Comparison of ENCODE assay signal across 8 cellular contexts in genomic region chr18:72086421-72086820, GRCh38.
A peak's percentile ranks its signal among the peaks of the same experiment; 100 is the strongest.
DNase-seq lines count a peak whose midpoint lies in the region; ATAC-seq and TF ChIP-seq lines count a peak whose summit lies in the region.

No MANE protein-coding gene starts in this region.

- H3K27ac ChIP-seq in 22Rv1 = no peak overlapping the region

- DNase-seq in NCI-H82 treated with DMSO at 0.1 percent for 48 hours (lab: John Stamatoyannopoulos, UW; ENCODE audit: unreplicated experiment) = peak; percentile 10
- DNase-seq in fibroblast of peridontal ligament (ENCODE audit: extremely low read depth) = peak; percentile 66
- DNase-seq in activated gamma-delta T cell treated with Interleukin-2 at 50 U/mL for 16 hours = no peak
- DNase-seq in stimulated activated CD4-positive, alpha-beta T cell treated with anti-CD3 and anti-CD28 coated beads, Interleukin-2, amount 100 ng/mL, for 48 hours = no peak

- ATAC-seq in GM18868 (IDR thresholded peaks at IDR 0.05; ENCODE audit: unreplicated experiment) = peak; percentile 54
- ATAC-seq in GM18519 (IDR thresholded peaks at IDR 0.05; ENCODE audit: low FRiP score, unreplicated experiment) = no peak
- no peak for ATAC-seq in GM19324 (IDR thresholded peaks at IDR 0.05; ENCODE audit: low FRiP score, unreplicated experiment)

- peak; percentile 73 for TF ChIP-seq CTCF in 22Rv1 (IDR thresholded peaks at IDR 0.05)

Comparison
In these comparisons a context has a peak if more than half of its experiments do, and no peak if none do; other contexts are left out.
1. DNase-seq: peak in NCI-H82 treated with DMSO at 0.1 percent for 48 hours (single experiment) and fibroblast of peridontal ligament (single experiment); none in activated gamma-delta T cell treated with Interleukin-2 at 50 U/mL for 16 hours (single experiment) and stimulated activated CD4-positive, alpha-beta T cell treated with anti-CD3 and anti-CD28 coated beads, Interleukin-2, amount 100 ng/mL, for 48 hours (0 of 2).